In genomic region chr6:140537834-140538680, GRCh38 we compare ENCODE assay signal across 8 cellular contexts.
DNase-seq lines count a peak whose midpoint lies in the region; ATAC-seq and TF ChIP-seq lines count a peak whose summit lies in the region.

No MANE protein-coding gene starts in this region.

- H3K4me3 ChIP-seq in mesenchymal stem cell (ENCODE audit: insufficient read depth in 1 of 2, low read depth in 1 of 2, low read length in 2 of 2) = peak overlapping the region in 1 of 2 experiments; percentile 3

- no peak overlapping the region for H3K23ac ChIP-seq in mesenchymal stem cell (ENCODE audit: low read length in 2 of 2)

- peak overlapping the region; percentile 46 for H2BK5ac ChIP-seq in mesenchymal stem cell (ENCODE audit: low read depth, low read length, poor library complexity, severe bottlenecking)

- H3K14ac ChIP-seq in mesenchymal stem cell (ENCODE audit: low read length in 2 of 2) = no peak overlapping the region

- H3K27ac ChIP-seq in mesenchymal stem cell (ENCODE audit: low read length, poor library complexity, severe bottlenecking) = peak overlapping the region; percentile 99

- no peak overlapping the region for H2AK5ac ChIP-seq in mesenchymal stem cell (ENCODE audit: low read length, severe bottlenecking)

- H3K9me3 ChIP-seq in mesenchymal stem cell (ENCODE audit: control insufficient read depth, low read length) = peaks cover 24% of the 10 kb centered on the region

- intact Hi-C loops in posterior vena cava (cut with DNase I) = loop anchor here in 1 of 2 donors (2.0 kb wide), 1 partner anchor 75 kb away; no protein-coding TSS in a partner anchor

- H2BK15ac ChIP-seq in mesenchymal stem cell (ENCODE audit: low read depth, poor library complexity, severe bottlenecking) = no peak overlapping the region

- H2AFZ ChIP-seq in mesenchymal stem cell (ENCODE audit: low read depth, low read length) = no peak overlapping the region

- peaks cover 2% of the 10 kb centered on the region for H3K4me1 ChIP-seq in mesenchymal stem cell (ENCODE audit: control insufficient read depth, insufficient read depth, low read depth, low read length)

- no peak overlapping the region for H3K4ac ChIP-seq in mesenchymal stem cell (ENCODE audit: low read depth in 1 of 2, low read length in 2 of 2)

- H2BK12ac ChIP-seq in mesenchymal stem cell (ENCODE audit: low read length in 2 of 2) = no peak overlapping the region

- H3K36me3 ChIP-seq in mesenchymal stem cell (ENCODE audit: control insufficient read depth in 1 of 2, insufficient read depth in 2 of 2, low read depth in 1 of 2, low read length in 2 of 2) = no peaks in the 10 kb centered on the region

- no peak overlapping the region for H3K18ac ChIP-seq in mesenchymal stem cell (ENCODE audit: low read depth in 1 of 2, low read length in 2 of 2)

- H4K91ac ChIP-seq in mesenchymal stem cell (ENCODE audit: low read length) = no peak overlapping the region

- no peak for ATAC-seq in GM19397 (IDR thresholded peaks at IDR 0.05; ENCODE audit: unreplicated experiment)

- no peak overlapping the region for H3K4me2 ChIP-seq in mesenchymal stem cell (ENCODE audit: low read length, poor library complexity, severe bottlenecking)

- peak overlapping the region; percentile 72 for H3K9ac ChIP-seq in mesenchymal stem cell (ENCODE audit: low read length)

- no peaks in the 10 kb centered on the region for H3K27me3 ChIP-seq in mesenchymal stem cell (ENCODE audit: control insufficient read depth in 1 of 2, insufficient read depth in 1 of 2, low read length in 2 of 2)

- no peak for TF ChIP-seq RAD21 in Ishikawa (IDR thresholded peaks at IDR 0.05; ENCODE audit: low read depth)

- TF ChIP-seq EP300 in Ishikawa (IDR thresholded peaks at IDR 0.05; ENCODE audit: borderline replicate concordance) = peak; percentile 76

- H4K8ac ChIP-seq in mesenchymal stem cell (ENCODE audit: low read length) = no peak overlapping the region

- DNase-seq in A172 (ENCODE audit: low spot score) (peak; percentile 91), dedifferentiated amniotic fluid mesenchymal stem cell (ENCODE audit: extremely low spot score) (peak; percentile 97), mesenchymal stem cell (peak; percentile 88), posterior vena cava (ENCODE audit: low spot score) (no peak), RPMI8226 (no peak)
- DNase-seq in effector CD8-positive, alpha-beta T cell (lab: John Stamatoyannopoulos, UW) = no peak

- no peaks in the 10 kb centered on the region for H3K79me1 ChIP-seq in mesenchymal stem cell (replicated peaks; ENCODE audit: low read length, poor library complexity, severe bottlenecking)

- no peak overlapping the region for H2BK120ac ChIP-seq in mesenchymal stem cell (ENCODE audit: low read depth, low read length)

- 24% methylated on average over 5 of the region's 8 CpGs for WGBS in mesenchymal stem cell

TF ChIP-seq in Ishikawa, 13 proteins besides CTCF, POLR2A, EP300 and RAD21:
- TF ChIP-seq MAX (IDR thresholded peaks at IDR 0.05) = no peak; the same call in none of the 2 replicates
- 0 out of 2 replicates have a peak, but pooled peaks have one; percentile 49 for TF ChIP-seq TCF12 (IDR thresholded peaks at IDR 0.05; ENCODE audit: low read depth)
- peak; percentile 71 for TF ChIP-seq FOXM1 (IDR thresholded peaks at IDR 0.05; ENCODE audit: borderline replicate concordance, low read depth)
- no peak for TF ChIP-seq EGR1 (IDR thresholded peaks at IDR 0.05)
- peak; percentile 77 for TF ChIP-seq TEAD4 (IDR thresholded peaks at IDR 0.05)

Comparison
In these comparisons a context has a peak if more than half of its experiments do, and no peak if none do; other contexts are left out.
1. DNase-seq: peak in A172 (single experiment), dedifferentiated amniotic fluid mesenchymal stem cell (single experiment) and mesenchymal stem cell (single experiment); none in effector CD8-positive, alpha-beta T cell (single experiment), posterior vena cava (single experiment) and RPMI8226 (single experiment).